Comparison of ENCODE assay signal across 22 cellular contexts in genomic region chr5:58641533-58641932, GRCh38. TPM values are rescaled to one million over a fixed set of nuclear protein-coding genes. Genes with fewer than 3 reads are reported as not detected.
DNase-seq lines count a peak whose midpoint lies in the region; ATAC-seq, FAIRE-seq and TF ChIP-seq lines count a peak whose summit lies in the region.
"Had no signal": no experiment of that assay in that cellular context is flagged by ENCODE, and none has a peak within 500 bp of the region (broad histone marks: within the 10 kb centered on the region; RNA-seq: fewer than 3 reads in every experiment).

No MANE protein-coding gene starts in this region.

- H3K4me3 Mint-ChIP-seq in WTC11: no peak overlapping the region
- H3K4me3 Mint-ChIP-seq in stimulated activated memory B cell treated with anti-CD40 and anti-IgM and Interleukin-4, amounts not matched to agents 10 μg/mL and 1 μg/mL and 100 μg/mL, for 72 hours: no peak overlapping the region
- H3K4me3 Mint-ChIP-seq: CD4-positive, CD25-positive, alpha-beta regulatory T cell; H9 had no signal

- H3K4me2 ChIP-seq in hepatocyte (no peak overlapping the region), smooth muscle cell (no peak overlapping the region)
- H3K4me2 ChIP-seq: KMS-11 had no signal

- H3K27ac ChIP-seq in hepatocyte: no peak overlapping the region
- no peak overlapping the region for H3K27ac ChIP-seq in smooth muscle cell (ENCODE audit: low read depth)
- H3K27ac ChIP-seq: KMS-11, SJSA1 had no signal

- H3K79me2 ChIP-seq in hepatocyte (no peaks in the 10 kb centered on the region), smooth muscle cell (ENCODE audit: low read depth) (no peaks in the 10 kb centered on the region)

- H4K20me1 ChIP-seq in hepatocyte (ENCODE audit: insufficient read depth, poor library complexity, severe bottlenecking): no peaks in the 10 kb centered on the region
- H4K20me1 ChIP-seq in smooth muscle cell (ENCODE audit: low read depth): no peaks in the 10 kb centered on the region

- CTCF ChIA-PET in WTC11 (lab: Charles Lee): no interaction called here

- H3K36me3 Mint-ChIP-seq in WTC11: no peaks in the 10 kb centered on the region
- no peaks in the 10 kb centered on the region for H3K36me3 Mint-ChIP-seq in stimulated activated memory B cell treated with anti-CD40 and anti-IgM and Interleukin-4, amounts not matched to agents 10 μg/mL and 1 μg/mL and 100 μg/mL, for 72 hours
- H3K36me3 Mint-ChIP-seq: CD4-positive, CD25-positive, alpha-beta regulatory T cell had no signal

- peak; percentile 67 for ATAC-seq in WTC11
- ATAC-seq in stimulated activated memory B cell treated with anti-CD40 and anti-IgM and Interleukin-4, amounts not matched to agents 10 μg/mL and 1 μg/mL and 100 μg/mL, for 72 hours: no peak
- ATAC-seq: GM12878, Right ventricle myocardium inferior had no signal

- no peaks in the 10 kb centered on the region; the same call in 1 of the 2 replicates for H3K27me3 Mint-ChIP-seq in WTC11 (ENCODE audit: low read depth)
- H3K27me3 Mint-ChIP-seq in stimulated activated memory B cell treated with anti-CD40 and anti-IgM and Interleukin-4, amounts not matched to agents 10 μg/mL and 1 μg/mL and 100 μg/mL, for 72 hours: no peaks in the 10 kb centered on the region
- H3K27me3 Mint-ChIP-seq: CD4-positive, CD25-positive, alpha-beta regulatory T cell had no signal

- DNase-seq in HT-29 (ENCODE audit: low spot score): peak; percentile 2
- no peak for DNase-seq in WTC11 (ENCODE audit: low spot score)
- DNase-seq in hepatocyte (ENCODE audit: low spot score): peak; percentile 14
- peak; percentile 9 for DNase-seq in urothelium cell line (ENCODE audit: low spot score)
- DNase-seq in GF-D8 (lab: John Stamatoyannopoulos, UW): no peak
- DNase-seq in smooth muscle cell (lab: John Stamatoyannopoulos, UW; ENCODE audit: unreplicated experiment): no peak
- DNase-seq: CD4-positive, CD25-positive, alpha-beta regulatory T cell; DMS79 treated with DMSO at 0.1 percent for 48 hours; H9; NCI-H1105; NCI-H146; NCI-H2029; NCI-H345; NCI-H524; NCI-H774 had no signal

- H3K9me3 ChIP-seq in hepatocyte (ENCODE audit: low read depth): no peaks in the 10 kb centered on the region
- no peaks in the 10 kb centered on the region for H3K9me3 ChIP-seq in smooth muscle cell (replicated peaks; ENCODE audit: low read depth)
- H3K9me3 ChIP-seq: SJSA1 had no signal

- H3K9ac ChIP-seq in smooth muscle cell (ENCODE audit: low read depth): no peak overlapping the region
- H3K9ac ChIP-seq: KMS-11 had no signal

- H3K36me3 ChIP-seq in hepatocyte (replicated peaks; ENCODE audit: insufficient read depth, low read depth) (no peaks in the 10 kb centered on the region), smooth muscle cell (ENCODE audit: low read depth) (no peaks in the 10 kb centered on the region)
- H3K36me3 ChIP-seq: SJSA1 had no signal

- TF ChIP-seq CTCF in WTC11 (IDR thresholded peaks at IDR 0.05): no peak
- TF ChIP-seq CTCF in hepatocyte (IDR thresholded peaks at IDR 0.05; ENCODE audit: poor library complexity): no peak
- TF ChIP-seq CTCF in smooth muscle cell (IDR thresholded peaks at IDR 0.05; ENCODE audit: borderline replicate concordance, insufficient read depth, poor library complexity, severe bottlenecking): no peak

- H3K4me3 ChIP-seq in hepatocyte (no peak overlapping the region), smooth muscle cell (no peak overlapping the region)
- H3K4me3 ChIP-seq: GM12878, SJSA1 had no signal

- no peak overlapping the region for H3K27ac Mint-ChIP-seq in WTC11
- H3K27ac Mint-ChIP-seq in stimulated activated memory B cell treated with anti-CD40 and anti-IgM and Interleukin-4, amounts not matched to agents 10 μg/mL and 1 μg/mL and 100 μg/mL, for 72 hours: no peak overlapping the region
- H3K27ac Mint-ChIP-seq: CD4-positive, CD25-positive, alpha-beta regulatory T cell; H9 had no signal

- no peaks in the 10 kb centered on the region for H3K4me1 ChIP-seq in hepatocyte (ENCODE audit: insufficient read depth)
- H3K4me1 ChIP-seq in smooth muscle cell (ENCODE audit: low read depth): no peaks in the 10 kb centered on the region
- H3K4me1 ChIP-seq: SJSA1 had no signal

- H3K4me1 Mint-ChIP-seq in WTC11: no peaks in the 10 kb centered on the region
- H3K4me1 Mint-ChIP-seq in stimulated activated memory B cell treated with anti-CD40 and anti-IgM and Interleukin-4, amounts not matched to agents 10 μg/mL and 1 μg/mL and 100 μg/mL, for 72 hours: no peaks in the 10 kb centered on the region
- H3K4me1 Mint-ChIP-seq: CD4-positive, CD25-positive, alpha-beta regulatory T cell; H9 had no signal

- H3F3A ChIP-seq in smooth muscle cell (ENCODE audit: low read depth): no peaks in the 10 kb centered on the region

- H2AFZ ChIP-seq in hepatocyte (no peak overlapping the region), smooth muscle cell (ENCODE audit: low read depth) (no peak overlapping the region)

- no peaks in the 10 kb centered on the region for H3K9me3 Mint-ChIP-seq in WTC11
- no peaks in the 10 kb centered on the region for H3K9me3 Mint-ChIP-seq in stimulated activated memory B cell treated with anti-CD40 and anti-IgM and Interleukin-4, amounts not matched to agents 10 μg/mL and 1 μg/mL and 100 μg/mL, for 72 hours
- H3K9me3 Mint-ChIP-seq: H9 had no signal

- 78% methylated on average over 1 of the region's 1 CpG for WGBS in hepatocyte (ENCODE audit: low lambda C conversion rate, missing lambda C conversion rate)
- WGBS in smooth muscle cell (ENCODE audit: low lambda C conversion rate): 96% methylated on average over 1 of the region's 1 CpG

- H3K27me3 ChIP-seq in hepatocyte (no peaks in the 10 kb centered on the region), smooth muscle cell (ENCODE audit: low read depth) (no peaks in the 10 kb centered on the region)
- H3K27me3 ChIP-seq: SJSA1 had no signal

- FAIRE-seq in urothelium cell line (lab: Jason Lieb, UNC): no peak
- FAIRE-seq: GM12878, RCC 7860 had no signal

- POLR2A ChIA-PET in WTC11 (lab: Charles Lee): no interaction called here

- H3K9me2 ChIP-seq in hepatocyte (replicated peaks; ENCODE audit: insufficient read depth): no peaks in the 10 kb centered on the region

TF ChIP-seq in WTC11, 78 proteins besides CTCF, POLR2A, EP300 and RAD21 (continues in another document):
- no peak for TF ChIP-seq ZNF138 (CRISPR knock-in tag; conservative IDR thresholded peaks at IDR 0.05)
- TF ChIP-seq E2F1 (CRISPR knock-in tag; IDR thresholded peaks at IDR 0.05): no peak
- no peak for TF ChIP-seq ZSCAN18 (CRISPR knock-in tag; IDR thresholded peaks at IDR 0.05)
- no peak for TF ChIP-seq RELA (CRISPR knock-in tag; IDR thresholded peaks at IDR 0.05; ENCODE audit: borderline replicate concordance)
- TF ChIP-seq E2F4 (CRISPR knock-in tag; IDR thresholded peaks at IDR 0.05; ENCODE audit: borderline replicate concordance, low read depth): no peak
- no peak for TF ChIP-seq ATF3 (CRISPR knock-in tag; conservative IDR thresholded peaks at IDR 0.05)
- no peak for TF ChIP-seq USF2 (CRISPR knock-in tag; IDR thresholded peaks at IDR 0.05)

RNA-seq across cellular contexts. Expression of gene RAB3C, which starts 58.7 kb away (rescaled TPM):
- total RNA-seq in HT-29 (2014; rRNA removed; shearing (Covaris generic)): not detected in 2 replicates
- 13.3 to 22.7 TPM (median 20.4 TPM) in 3 replicates for total RNA-seq in WTC11 (2021)
- total RNA-seq in hepatocyte: 3.9 and 5.2 TPM in 2 replicates
- 3.4 and 6.4 TPM in 2 replicates for polyA plus RNA-seq in hepatocyte
- 0.36 and 1.1 TPM in 2 replicates for total RNA-seq in smooth muscle cell
- 0.10 and 0.93 TPM in 2 replicates for polyA plus RNA-seq in smooth muscle cell
- total RNA-seq: CD4-positive, CD25-positive, alpha-beta regulatory T cell; GM12878; SJSA1 had no signal
- polyA plus RNA-seq: BJ; CD4-positive, CD25-positive, alpha-beta regulatory T cell; GM12878 had no signal

Comparison
In these comparisons a context has a peak if more than half of its experiments do, and no peak if none do; other contexts are left out.
1. DNase-seq: peak in HT-29 (single experiment), hepatocyte (single experiment) and urothelium cell line (single experiment); none in WTC11 (single experiment), GF-D8 (single experiment) and smooth muscle cell (single experiment).